Comparison of ENCODE assay signal across 15 cellular contexts in the genomic region with DNA sequence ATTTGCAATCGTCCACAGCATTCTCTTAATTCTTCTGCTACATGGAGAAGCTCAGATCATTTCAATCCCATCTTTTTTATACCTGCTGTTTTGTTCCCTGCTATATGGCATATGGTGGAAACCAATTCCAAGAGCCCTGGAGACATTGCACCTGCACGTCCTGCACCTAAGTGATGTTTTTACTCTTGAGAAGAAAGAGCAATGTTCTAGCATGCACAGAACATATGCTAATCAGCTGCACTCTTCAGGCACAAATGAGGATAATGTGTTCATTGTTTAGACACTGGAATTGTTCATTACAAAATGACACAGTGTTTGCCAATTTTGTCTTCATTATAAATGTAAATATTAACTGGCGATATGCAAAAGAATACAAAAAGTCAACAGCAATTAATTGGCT.
"Had no signal": no experiment of that assay in that cellular context is flagged by ENCODE, and none has a peak within 500 bp of the region (broad histone marks: within the 10 kb centered on the region; RNA-seq: fewer than 3 reads in every experiment).

No MANE protein-coding gene starts in this region.

- H3K36me3 ChIP-seq: heart right ventricle, neutrophil, right atrium auricular region had no signal

- ATAC-seq: heart right ventricle; naive thymus-derived CD4-positive, alpha-beta T cell had no signal

- H3K27ac ChIP-seq: coronary artery, heart right ventricle, neutrophil, right atrium auricular region had no signal

- H3K4me3 ChIP-seq: coronary artery, heart right ventricle, right atrium auricular region had no signal

- H3K9me3 ChIP-seq: heart right ventricle, neutrophil, right atrium auricular region had no signal

- H3K4me1 ChIP-seq: right atrium auricular region had no signal

- H3K27me3 ChIP-seq: heart right ventricle, neutrophil, right atrium auricular region had no signal

- DNase-seq: effector CD4-positive, alpha-beta T cell; endodermal cell; erythroblast; foreskin melanocyte; heart right ventricle; hypothalamus; kidney glomerular epithelial cell; naive thymus-derived CD4-positive, alpha-beta T cell; small intestine; stimulated activated CD4-positive, alpha-beta T cell treated with anti-CD3 and anti-CD28 coated beads, Interleukin-12 subunit alpha, Interleukin-12 subunit beta, amount 100 ng/mL, for 4 hours; stimulated activated naive CD4-positive, alpha-beta T cell; trophoblast cell had no signal
